In the genomic region with DNA sequence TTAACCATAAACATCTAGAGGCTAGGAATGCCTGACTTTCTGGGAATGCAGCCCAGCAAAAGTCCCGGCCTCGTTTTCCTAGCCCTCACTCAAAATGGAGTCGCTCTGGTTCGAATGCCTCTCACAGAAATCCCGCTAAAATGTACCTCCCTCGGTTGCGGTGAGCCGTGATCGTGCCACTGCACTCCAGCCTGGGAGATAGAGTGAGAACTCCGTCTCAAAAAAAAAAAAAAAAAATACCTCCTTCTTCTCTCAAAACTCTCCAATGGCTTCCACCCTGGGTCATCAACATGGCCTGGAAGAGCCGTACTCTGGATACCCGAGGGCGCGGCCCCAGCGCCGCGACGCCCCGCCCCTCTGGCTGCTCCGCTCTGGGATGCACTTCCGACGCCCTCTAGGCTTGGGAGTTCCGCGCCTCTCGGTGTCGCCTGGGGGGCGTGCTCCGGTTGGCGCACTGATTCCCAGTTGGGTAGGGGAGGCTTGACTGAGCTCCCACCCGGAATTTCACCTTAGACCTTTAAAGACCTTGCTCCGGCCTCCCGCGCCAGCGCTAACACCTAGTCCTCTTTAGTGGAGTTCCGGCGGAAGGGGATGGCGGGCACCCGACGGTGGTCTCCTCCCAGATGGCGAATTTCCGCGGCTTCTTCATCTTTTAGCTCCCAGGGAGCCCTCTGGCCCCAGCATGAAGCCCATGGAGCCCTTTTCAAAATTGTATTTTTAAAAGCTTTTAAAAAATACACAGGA, we compare ENCODE assay signal across 8 cellular contexts. TPM values are rescaled to one million over a fixed set of nuclear protein-coding genes. Genes with fewer than 3 reads are reported as not detected.
DNase-seq lines count a peak whose midpoint lies in the region; ATAC-seq and TF ChIP-seq lines count a peak whose summit lies in the region.

No MANE protein-coding gene starts in this region.

- no peak for ATAC-seq in HG03457 (IDR thresholded peaks at IDR 0.05; ENCODE audit: unreplicated experiment)

- H3K9me3 ChIP-seq in HUES48 (ENCODE audit: control insufficient read depth, insufficient read depth, low read length) (no peaks in the 10 kb centered on the region), ascending aorta (no peaks in the 10 kb centered on the region), iPS-18c (ENCODE audit: control insufficient read depth, insufficient read depth, low read length) (no peaks in the 10 kb centered on the region)

- DNase-seq in DMS153 treated with DMSO at 0.1 percent for 48 hours (lab: John Stamatoyannopoulos, UW; ENCODE audit: unreplicated experiment) (peak; percentile 75), SK-N-DZ (ENCODE audit: low spot score) (peak; percentile 89), ascending aorta (ENCODE audit: low spot score in 2 of 2) (peak in 1 of 2 donors; percentile 82), putamen (ENCODE audit: low spot score) (no peak)
- DNase-seq in stimulated activated CD4-positive, alpha-beta T cell treated with anti-CD3 and anti-CD28 coated beads, Interleukin-12 subunit alpha, Interleukin-12 subunit beta, amount 100 ng/mL, for 24 hours (ENCODE audit: low read depth in 2 of 2), result peak; percentile 46 to 60

- H3K36me3 ChIP-seq in HUES48 (ENCODE audit: control insufficient read depth, insufficient read depth, low read length) (peaks cover 16% of the 10 kb centered on the region), ascending aorta (peaks cover 3 to 7% of the 10 kb centered on the region in 2 donors)

- H3K9ac ChIP-seq in HUES48 (ENCODE audit: low read depth, low read length), result peak overlapping the region; percentile 83

- H3K27ac ChIP-seq in HUES48 (ENCODE audit: low read depth, low read length) (peak overlapping the region; percentile 86), ascending aorta (peak overlapping the region in 1 of 2 donors; percentile 68)

- H3K4me3 ChIP-seq in HUES48 (ENCODE audit: low read depth, low read length) (peak overlapping the region; percentile 74), ascending aorta (peak overlapping the region; percentile 61 to 74), iPS-18c (ENCODE audit: insufficient read depth, low read depth, low read length) (peak overlapping the region; percentile 67)

- intact Hi-C loops in ascending aorta (cut with DNase I), result loop anchor here (10.0 kb wide), 2 partner anchors 526 to 924 kb away; partner anchors contain the start of gene ZNF184

- H3K27me3 ChIP-seq in HUES48 (ENCODE audit: control insufficient read depth, insufficient read depth, low read length) (no peaks in the 10 kb centered on the region), ascending aorta (no peaks in the 10 kb centered on the region)

- no peak for TF ChIP-seq CTCF in ascending aorta (IDR thresholded peaks at IDR 0.05)

- H3K4me1 ChIP-seq in HUES48 (ENCODE audit: control insufficient read depth, insufficient read depth, low read length), result no peaks in the 10 kb centered on the region
- H3K4me1 ChIP-seq in ascending aorta, result peaks cover 0 to 4% of the 10 kb centered on the region in 2 donors

RNA-seq across cellular contexts. Expression of gene HMGN4, which starts 12.3 kb away (rescaled TPM):
- polyA plus RNA-seq in SK-N-DZ (2014; cell fraction: cytosol; rRNA removed), result 128 and 134 TPM in 2 replicates
- polyA plus RNA-seq in SK-N-DZ (2014; cell fraction: nucleus; rRNA removed), result 60.1 and 87.1 TPM in 2 replicates
- 20.6 TPM for total RNA-seq in ascending aorta

RNA-seq across cellular contexts. Expression of gene ABT1, which starts 46.3 kb away (rescaled TPM):
- 24.2 and 28.6 TPM in 2 replicates for polyA plus RNA-seq in SK-N-DZ (2014; cell fraction: cytosol; rRNA removed)
- polyA plus RNA-seq in SK-N-DZ (2014; cell fraction: nucleus; rRNA removed), result 17.9 and 18.7 TPM in 2 replicates
- total RNA-seq in ascending aorta, result 20.1 TPM

RNA-seq across cellular contexts. Expression of gene BTN1A1, which starts 50.3 kb away (rescaled TPM):
- 0.03 and 0.16 TPM in 2 replicates for polyA plus RNA-seq in SK-N-DZ (2014; cell fraction: cytosol; rRNA removed)
- polyA plus RNA-seq in SK-N-DZ (2014; cell fraction: nucleus; rRNA removed), result 0.17 TPM in 1 of 2 replicates, not detected in the other
- total RNA-seq in ascending aorta, result not detected
